In the genomic region with DNA sequence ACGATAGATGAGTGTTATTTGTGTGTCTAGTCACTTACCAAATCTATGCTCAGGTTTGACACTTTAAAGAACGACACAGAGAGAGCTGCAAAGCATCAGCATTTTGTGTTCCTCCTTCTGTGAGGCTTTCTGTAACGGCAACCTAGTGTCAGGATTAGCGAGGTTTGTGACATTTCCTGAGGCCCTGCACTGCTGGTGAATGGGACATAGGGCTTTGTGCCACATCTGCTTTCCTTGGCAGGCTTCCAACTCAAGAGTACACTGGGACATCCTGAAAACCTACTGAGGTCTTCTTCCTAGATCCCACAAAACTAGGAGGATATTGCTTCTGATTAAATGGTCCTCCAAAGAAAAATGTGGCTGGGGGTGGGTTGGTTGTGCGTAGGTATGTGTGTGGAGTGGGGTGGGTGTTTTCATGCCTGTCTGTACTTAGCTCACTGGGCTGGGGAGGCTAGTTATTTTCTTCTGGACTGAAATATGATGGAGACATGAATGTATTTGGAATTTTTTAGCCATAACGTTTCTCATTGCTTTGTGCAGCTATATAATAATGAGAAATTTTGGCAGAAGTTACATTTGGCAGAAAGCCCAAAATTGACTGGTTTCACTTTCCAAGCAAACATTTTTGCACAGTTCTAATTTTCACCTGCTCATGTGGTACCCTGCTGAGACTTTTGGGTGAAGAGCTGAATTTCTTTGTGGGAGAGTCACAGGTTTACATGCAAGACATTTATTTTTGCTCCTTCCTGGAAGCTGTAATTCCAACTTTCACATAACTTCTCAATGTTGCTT, we compare ENCODE assay signal across 9 cellular contexts.
DNase-seq lines count a peak whose midpoint lies in the region; ATAC-seq and TF ChIP-seq lines count a peak whose summit lies in the region.
"Had no signal": no experiment of that assay in that cellular context is flagged by ENCODE, and none has a peak within 500 bp of the region (broad histone marks: within the 10 kb centered on the region; RNA-seq: fewer than 3 reads in every experiment).

No MANE protein-coding gene starts in this region.

- H3K36me3 ChIP-seq in gastrocnemius medialis, result no peaks in the 10 kb centered on the region
- H3K36me3 ChIP-seq in ovary, result no peaks in the 10 kb centered on the region

- H3K4me1 Mint-ChIP-seq in natural killer cell treated with Interleukin-12 subunit alpha and Interleukin-12 subunit beta and Interleukin-15 and Interleukin-18, amount 100 ng/mL, for 72 hours (ENCODE audit: low read depth in 2 of 2), result no peaks in the 10 kb centered on the region
- H3K4me1 Mint-ChIP-seq in activated CD8-positive, alpha-beta T cell treated with anti-CD3 and anti-CD28 coated beads, Interleukin-2, amount 10 ng/mL, durations not matched to agents 7 days and 5 days (ENCODE audit: low read depth), result no peaks in the 10 kb centered on the region

- POLR2A ChIA-PET in activated CD8-positive, alpha-beta T cell treated with anti-CD3 and anti-CD28 coated beads, Interleukin-2, amount 10 ng/mL, durations not matched to agents 7 days and 5 days (lab: Charles Lee), result no interaction called here

- TF ChIP-seq EP300 in ovary (IDR thresholded peaks at IDR 0.05), result no peak

- H3K27me3 ChIP-seq in gastrocnemius medialis (no peaks in the 10 kb centered on the region), ovary (no peaks in the 10 kb centered on the region)

- DNase-seq in H4 (ENCODE audit: low spot score) (peak; percentile 20), NCI-H345 (lab: John Stamatoyannopoulos, UW) (peak; percentile 89), dedifferentiated amniotic fluid mesenchymal stem cell (ENCODE audit: extremely low spot score) (peak; percentile 65), gastrocnemius medialis (peak; percentile 43 to 78), ovary (no peak)
- no peak for DNase-seq in natural killer cell treated with Interleukin-12 subunit alpha and Interleukin-12 subunit beta and Interleukin-15 and Interleukin-18, amount 100 ng/mL, for 72 hours (ENCODE audit: low spot score)
- no peak for DNase-seq in activated CD8-positive, alpha-beta T cell treated with anti-CD3 and anti-CD28 coated beads, Interleukin-2, amount 10 ng/mL, durations not matched to agents 7 days and 5 days
- DNase-seq: amniotic stem cell had no signal

- H3K27me3 Mint-ChIP-seq in natural killer cell treated with Interleukin-12 subunit alpha and Interleukin-12 subunit beta and Interleukin-15 and Interleukin-18, amount 100 ng/mL, for 72 hours, result no peaks in the 10 kb centered on the region
- H3K27me3 Mint-ChIP-seq in activated CD8-positive, alpha-beta T cell treated with anti-CD3 and anti-CD28 coated beads, Interleukin-2, amount 10 ng/mL, durations not matched to agents 7 days and 5 days (ENCODE audit: low read depth), result no peaks in the 10 kb centered on the region

- no peak overlapping the region for H3K27ac Mint-ChIP-seq in natural killer cell treated with Interleukin-12 subunit alpha and Interleukin-12 subunit beta and Interleukin-15 and Interleukin-18, amount 100 ng/mL, for 72 hours
- H3K27ac Mint-ChIP-seq in activated CD8-positive, alpha-beta T cell treated with anti-CD3 and anti-CD28 coated beads, Interleukin-2, amount 10 ng/mL, durations not matched to agents 7 days and 5 days, result no peak overlapping the region

- peak overlapping the region; percentile 81 to 88 (median 86) for H3K27ac ChIP-seq in gastrocnemius medialis
- H3K27ac ChIP-seq in ovary, result no peak overlapping the region

- no peak overlapping the region for H3K4me3 Mint-ChIP-seq in natural killer cell treated with Interleukin-12 subunit alpha and Interleukin-12 subunit beta and Interleukin-15 and Interleukin-18, amount 100 ng/mL, for 72 hours
- no peak overlapping the region for H3K4me3 Mint-ChIP-seq in activated CD8-positive, alpha-beta T cell treated with anti-CD3 and anti-CD28 coated beads, Interleukin-2, amount 10 ng/mL, durations not matched to agents 7 days and 5 days

- WGBS in ovary, 3 donors, result 35 to 44% (median 43%) methylated on average over 6 of the region's 6 CpGs

- intact Hi-C loops in gastrocnemius medialis (cut with DNase I; ENCODE audit: low total_unique reads) (no loop called here), ovary (cut with DNase I) (no loop called here)

- TF ChIP-seq CTCF in gastrocnemius medialis (IDR thresholded peaks at IDR 0.05 in 4 of 5, conservative IDR thresholded peaks at IDR 0.05 in 1 of 5) (no peak), ovary (IDR thresholded peaks at IDR 0.05) (no peak)

- H3K4me1 ChIP-seq in gastrocnemius medialis (peaks cover 78 to 81% of the 10 kb centered on the region in 2 donors), ovary (ENCODE audit: insufficient read depth) (no peaks in the 10 kb centered on the region)

- TF ChIP-seq POLR2A in gastrocnemius medialis (IDR thresholded peaks at IDR 0.05), result no peak
- TF ChIP-seq POLR2A in ovary (IDR thresholded peaks at IDR 0.05), result no peak

- H3K9me3 ChIP-seq in gastrocnemius medialis (no peaks in the 10 kb centered on the region), ovary (no peaks in the 10 kb centered on the region)

- H3K4me3 ChIP-seq in gastrocnemius medialis, result peak overlapping the region in 3 of 4 donors; percentile 3 to 41 (median 27)
- H3K4me3 ChIP-seq in ovary, result no peak overlapping the region

- ATAC-seq in gastrocnemius medialis, result peak; percentile 51 to 58
- no peak for ATAC-seq in natural killer cell treated with Interleukin-12 subunit alpha and Interleukin-12 subunit beta and Interleukin-15 and Interleukin-18, amount 100 ng/mL, for 72 hours
- no peak for ATAC-seq in activated CD8-positive, alpha-beta T cell treated with anti-CD3 and anti-CD28 coated beads, Interleukin-2, amount 10 ng/mL, durations not matched to agents 7 days and 5 days
- ATAC-seq: Panc1 had no signal

- no peaks in the 10 kb centered on the region for H3K9me3 Mint-ChIP-seq in natural killer cell treated with Interleukin-12 subunit alpha and Interleukin-12 subunit beta and Interleukin-15 and Interleukin-18, amount 100 ng/mL, for 72 hours
- H3K9me3 Mint-ChIP-seq in activated CD8-positive, alpha-beta T cell treated with anti-CD3 and anti-CD28 coated beads, Interleukin-2, amount 10 ng/mL, durations not matched to agents 7 days and 5 days (ENCODE audit: insufficient read depth), result no peaks in the 10 kb centered on the region

- H3K36me3 Mint-ChIP-seq in natural killer cell treated with Interleukin-12 subunit alpha and Interleukin-12 subunit beta and Interleukin-15 and Interleukin-18, amount 100 ng/mL, for 72 hours, result peaks cover 4% of the 10 kb centered on the region
- H3K36me3 Mint-ChIP-seq in activated CD8-positive, alpha-beta T cell treated with anti-CD3 and anti-CD28 coated beads, Interleukin-2, amount 10 ng/mL, durations not matched to agents 7 days and 5 days (ENCODE audit: low read depth), result no peaks in the 10 kb centered on the region

- CTCF ChIA-PET in activated CD8-positive, alpha-beta T cell treated with anti-CD3 and anti-CD28 coated beads, Interleukin-2, amount 10 ng/mL, durations not matched to agents 7 days and 5 days (lab: Charles Lee), result no interaction called here

- in situ Hi-C loops in gastrocnemius medialis (cut with MboI; ENCODE audit: low sequenced_read_pairs in 4 of 4), result no loop called here

Comparison
In these comparisons a context has a peak if more than half of its experiments do, and no peak if none do; other contexts are left out.
1. DNase-seq: peak in H4 (single experiment), NCI-H345 (single experiment), dedifferentiated amniotic fluid mesenchymal stem cell (single experiment) and gastrocnemius medialis (2 of 2); none in natural killer cell treated with Interleukin-12 subunit alpha and Interleukin-12 subunit beta and Interleukin-15 and Interleukin-18, amount 100 ng/mL, for 72 hours (single experiment), ovary (0 of 5) and activated CD8-positive, alpha-beta T cell treated with anti-CD3 and anti-CD28 coated beads, Interleukin-2, amount 10 ng/mL, durations not matched to agents 7 days and 5 days (single experiment).
2. ATAC-seq: peak in gastrocnemius medialis (2 of 2); none in natural killer cell treated with Interleukin-12 subunit alpha and Interleukin-12 subunit beta and Interleukin-15 and Interleukin-18, amount 100 ng/mL, for 72 hours (0 of 2) and activated CD8-positive, alpha-beta T cell treated with anti-CD3 and anti-CD28 coated beads, Interleukin-2, amount 10 ng/mL, durations not matched to agents 7 days and 5 days (single experiment).
3. H3K27ac ChIP-seq: peak in gastrocnemius medialis (4 of 4); none in ovary (0 of 2).